ENCODE assay signal across 1 cellular context in the genomic region with DNA sequence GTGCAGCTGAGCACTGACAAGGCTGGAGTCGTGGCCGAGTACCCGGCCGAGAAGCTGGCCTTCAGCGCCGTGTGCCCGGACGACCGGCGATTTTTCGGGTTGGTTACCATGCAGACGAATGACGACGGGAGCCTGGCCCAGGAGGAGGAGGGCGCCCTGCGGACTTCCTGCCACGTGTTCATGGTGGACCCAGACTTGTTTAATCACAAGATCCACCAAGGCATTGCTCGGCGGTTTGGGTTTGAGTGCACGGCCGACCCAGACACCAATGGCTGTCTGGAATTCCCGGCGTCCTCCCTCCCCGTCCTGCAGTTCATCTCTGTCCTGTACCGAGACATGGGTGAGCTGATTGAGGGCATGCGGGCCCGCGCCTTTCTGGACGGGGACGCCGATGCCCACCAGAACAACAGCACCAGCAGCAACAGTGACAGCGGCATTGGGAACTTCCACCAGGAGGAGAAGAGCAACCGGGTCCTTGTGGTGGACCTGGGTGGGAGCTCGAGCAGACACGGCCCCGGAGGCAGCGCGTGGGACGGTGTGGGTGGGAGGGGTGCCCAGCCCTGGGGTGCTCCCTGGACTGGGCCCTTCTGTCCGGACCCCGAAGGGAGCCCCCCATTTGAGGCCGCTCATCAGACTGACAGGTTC.
TF ChIP-seq lines count a peak whose summit lies in the region.

No MANE protein-coding gene starts in this region.

TF ChIP-seq in H1, 55 proteins besides CTCF, POLR2A, EP300 and RAD21:
- TF ChIP-seq, protein P1, sequence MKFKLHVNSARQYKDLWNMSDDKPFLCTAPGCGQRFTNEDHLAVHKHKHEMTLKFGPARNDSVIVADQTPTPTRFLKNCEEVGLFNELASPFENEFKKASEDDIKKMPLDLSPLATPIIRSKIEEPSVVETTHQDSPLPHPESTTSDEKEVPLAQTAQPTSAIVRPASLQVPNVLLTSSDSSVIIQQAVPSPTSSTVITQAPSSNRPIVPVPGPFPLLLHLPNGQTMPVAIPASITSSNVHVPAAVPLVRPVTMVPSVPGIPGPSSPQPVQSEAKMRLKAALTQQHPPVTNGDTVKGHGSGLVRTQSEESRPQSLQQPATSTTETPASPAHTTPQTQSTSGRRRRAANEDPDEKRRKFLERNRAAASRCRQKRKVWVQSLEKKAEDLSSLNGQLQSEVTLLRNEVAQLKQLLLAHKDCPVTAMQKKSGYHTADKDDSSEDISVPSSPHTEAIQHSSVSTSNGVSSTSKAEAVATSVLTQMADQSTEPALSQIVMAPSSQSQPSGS (IDR thresholded peaks at IDR 0.05; ENCODE audit: low read length): no peak
- TF ChIP-seq RFX5 (IDR thresholded peaks at IDR 0.05; ENCODE audit: borderline replicate concordance, low read depth, low read length) (no peak), TEAD4 (IDR thresholded peaks at IDR 0.05; ENCODE audit: low read depth, low read length) (no peak)
